8 cellular contexts compared by ENCODE assay signal in the genomic region with DNA sequence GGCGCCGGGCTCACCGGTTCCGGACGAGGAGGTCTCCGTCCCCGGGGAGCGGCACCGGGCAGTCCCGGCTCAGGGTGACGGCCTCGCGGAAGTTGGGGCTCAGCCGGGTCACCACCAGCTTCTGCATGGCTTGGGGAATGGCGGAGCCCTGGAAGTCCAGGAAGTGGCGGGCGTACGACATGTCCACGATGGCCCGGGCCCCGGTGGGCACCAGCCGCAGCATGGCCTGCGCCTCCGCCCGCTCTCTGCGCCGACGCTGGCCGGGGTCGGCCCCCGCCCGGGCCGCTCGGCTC. TPM values are rescaled to one million over a fixed set of nuclear protein-coding genes. Genes with fewer than 3 reads are reported as not detected.
DNase-seq lines count a peak whose midpoint lies in the region; ATAC-seq and TF ChIP-seq lines count a peak whose summit lies in the region.

No MANE protein-coding gene starts in this region.

- H3K79me2 ChIP-seq in SK-N-SH (ENCODE audit: insufficient read depth) (peaks cover 62% of the 10 kb centered on the region), hepatocyte (peaks cover 72% of the 10 kb centered on the region)

- H3K4me3 ChIP-seq in SK-N-SH (ENCODE audit: low read depth in 2 of 2, low read length in 1 of 2) (peak overlapping the region; percentile 90 to 98), hepatocyte (peak overlapping the region; percentile 97)

- H3K27ac ChIP-seq in SK-N-SH (ENCODE audit: low read depth in 2 of 2, low read length in 1 of 2) (peak overlapping the region; percentile 82 to 97), hepatocyte (peak overlapping the region; percentile 99)

- peak overlapping the region; percentile 83 for H3K4me2 ChIP-seq in SK-N-SH
- peak overlapping the region; percentile 82 for H3K4me2 ChIP-seq in hepatocyte

- H3K4me1 ChIP-seq in SK-N-SH (ENCODE audit: control insufficient read depth in 1 of 2, insufficient read depth in 2 of 2, low read depth in 1 of 2, low read length in 1 of 2), result peaks cover 19 to 36% of the 10 kb centered on the region in 2 experiments
- peaks cover 20% of the 10 kb centered on the region for H3K4me1 ChIP-seq in hepatocyte (ENCODE audit: insufficient read depth)

- WGBS in SK-N-SH (ENCODE audit: low lambda C conversion rate), result 0% methylated on average over 5 of the region's 34 CpGs
- no CpG with 5 or more reads among the region's 34 CpGs for WGBS in hepatocyte (ENCODE audit: low lambda C conversion rate, missing lambda C conversion rate)

- TF ChIP-seq CTCF in SK-N-SH (IDR thresholded peaks at IDR 0.05) (no peak), activated B cell treated with CpG ODN at 0.5 μM for 24 hours (IDR thresholded peaks at IDR 0.05) (no peak), hepatocyte (IDR thresholded peaks at IDR 0.05; ENCODE audit: poor library complexity) (no peak)

- TF ChIP-seq EP300 in SK-N-SH (IDR thresholded peaks at IDR 0.05; ENCODE audit: borderline replicate concordance in 1 of 2, low read depth in 1 of 2, low read length in 1 of 2), result no peak

- peaks cover 6% of the 10 kb centered on the region for H3K27me3 Mint-ChIP-seq in activated B cell treated with CpG ODN at 0.5 μM for 24 hours
- H3K27me3 Mint-ChIP-seq in T-helper 2 cell treated with Interferon-gamma antibody and Interleukin-4, amounts not matched to agents 5 μg/mL and 100 μg/mL, for 36 hours (ENCODE audit: low read depth), result peaks cover 28% of the 10 kb centered on the region

- H3K9me2 ChIP-seq in SK-N-SH (no peaks in the 10 kb centered on the region), hepatocyte (replicated peaks; ENCODE audit: insufficient read depth) (no peaks in the 10 kb centered on the region)

- no peaks in the 10 kb centered on the region for H3K9me3 Mint-ChIP-seq in activated B cell treated with CpG ODN at 0.5 μM for 24 hours
- H3K9me3 Mint-ChIP-seq in T-helper 2 cell treated with Interferon-gamma antibody and Interleukin-4, amounts not matched to agents 5 μg/mL and 100 μg/mL, for 36 hours, result no peaks in the 10 kb centered on the region

- H3K27me3 ChIP-seq in SK-N-SH (ENCODE audit: insufficient read depth) (no peaks in the 10 kb centered on the region), hepatocyte (peaks cover 24% of the 10 kb centered on the region)

- H3K27ac Mint-ChIP-seq in activated B cell treated with CpG ODN at 0.5 μM for 24 hours, result no peak overlapping the region
- H3K27ac Mint-ChIP-seq in T-helper 2 cell treated with Interferon-gamma antibody and Interleukin-4, amounts not matched to agents 5 μg/mL and 100 μg/mL, for 36 hours, result no peak overlapping the region

- CTCF ChIA-PET in SK-N-SH (lab: Yijun Ruan, JAX), result interaction anchor here (1.2 to 2.4 kb wide), 3 partner anchors 35 to 270 kb away, joined by 3 to 10 read pairs (median 4); no protein-coding TSS in a partner anchor
- CTCF ChIA-PET in activated B cell treated with CpG ODN at 0.5 μM for 24 hours (lab: Charles Lee), result no interaction called here

- peaks cover 20% of the 10 kb centered on the region for H3F3A ChIP-seq in SK-N-SH (replicated peaks; ENCODE audit: insufficient read depth)

- intact Hi-C loops in activated B cell treated with CpG ODN at 0.5 μM for 24 hours (cut with micrococcal nuclease), result loop anchor here (1.0 to 5.0 kb wide), 5 partner anchors 39 to 1284 kb away; no protein-coding TSS in a partner anchor

- TF ChIP-seq RAD21 in SK-N-SH (IDR thresholded peaks at IDR 0.05; ENCODE audit: low read length), result no peak

- H3K9me3 ChIP-seq in SK-N-SH (no peaks in the 10 kb centered on the region), hepatocyte (ENCODE audit: low read depth) (no peaks in the 10 kb centered on the region)

- peaks cover 13% of the 10 kb centered on the region for H3K36me3 Mint-ChIP-seq in activated B cell treated with CpG ODN at 0.5 μM for 24 hours (ENCODE audit: low read depth)
- peaks cover 21% of the 10 kb centered on the region for H3K36me3 Mint-ChIP-seq in T-helper 2 cell treated with Interferon-gamma antibody and Interleukin-4, amounts not matched to agents 5 μg/mL and 100 μg/mL, for 36 hours (ENCODE audit: low read depth)

- no peaks in the 10 kb centered on the region for H3K36me3 ChIP-seq in SK-N-SH (replicated peaks in 1 of 2; ENCODE audit: control insufficient read depth in 1 of 2, insufficient read depth in 2 of 2, low read length in 1 of 2)
- H3K36me3 ChIP-seq in hepatocyte (replicated peaks; ENCODE audit: insufficient read depth, low read depth), result no peaks in the 10 kb centered on the region

- peaks cover 11% of the 10 kb centered on the region for H4K20me1 ChIP-seq in SK-N-SH (ENCODE audit: insufficient read depth)
- H4K20me1 ChIP-seq in hepatocyte (ENCODE audit: insufficient read depth, poor library complexity, severe bottlenecking), result peaks cover 34% of the 10 kb centered on the region

- H3K4me1 Mint-ChIP-seq in activated B cell treated with CpG ODN at 0.5 μM for 24 hours, result peaks cover 59% of the 10 kb centered on the region
- peaks cover 40% of the 10 kb centered on the region for H3K4me1 Mint-ChIP-seq in T-helper 2 cell treated with Interferon-gamma antibody and Interleukin-4, amounts not matched to agents 5 μg/mL and 100 μg/mL, for 36 hours (ENCODE audit: low read depth)

- peak overlapping the region; percentile 86 for H3K4me3 Mint-ChIP-seq in activated B cell treated with CpG ODN at 0.5 μM for 24 hours
- H3K4me3 Mint-ChIP-seq in T-helper 2 cell treated with Interferon-gamma antibody and Interleukin-4, amounts not matched to agents 5 μg/mL and 100 μg/mL, for 36 hours, result no peak overlapping the region

- POLR2A ChIA-PET in SK-N-SH (lab: Yijun Ruan, JAX) (no interaction called here), activated B cell treated with CpG ODN at 0.5 μM for 24 hours (lab: Charles Lee) (interaction anchor here (0.5 to 1.6 kb wide), 7 partner anchors 13 to 1286 kb away, joined by 3 to 14 read pairs (median 3); partner anchors contain the start of genes CNDP2 and ZNF407)

- DNase-seq in SK-N-SH (no peak), activated B cell treated with CpG ODN at 0.5 μM for 24 hours (peak; percentile 57), hepatocyte (ENCODE audit: low spot score) (no peak), Ammon's horn (ENCODE audit: low spot score) (no peak)
- DNase-seq in stimulated activated CD8-positive, alpha-beta memory T cell treated with anti-CD3 and anti-CD28 coated beads, Interleukin-4, amount 100 ng/mL, for 48 hours, result peak; percentile 51
- no peak for DNase-seq in T-helper 2 cell treated with Interferon-gamma antibody and Interleukin-4, amounts not matched to agents 5 μg/mL and 100 μg/mL, for 36 hours (ENCODE audit: low spot score)

- ATAC-seq in SK-N-SH treated with all-trans-retinoic acid at 6 μM for 48 hours (no peak), HG02938 (IDR thresholded peaks at IDR 0.05; ENCODE audit: unreplicated experiment) (peak; percentile 30), activated B cell treated with CpG ODN at 0.5 μM for 24 hours (ENCODE audit: low read depth) (peak; percentile 15)

- H2AFZ ChIP-seq in SK-N-SH (ENCODE audit: low read depth) (peak overlapping the region; percentile 23; the same call in 1 of the 2 replicates), hepatocyte (peak overlapping the region; percentile 75)

- peak overlapping the region; percentile 84 for H3K9ac ChIP-seq in SK-N-SH

TF ChIP-seq in SK-N-SH, 30 proteins besides CTCF, POLR2A, EP300 and RAD21 (continues in another document):
- TF ChIP-seq, protein P1, sequence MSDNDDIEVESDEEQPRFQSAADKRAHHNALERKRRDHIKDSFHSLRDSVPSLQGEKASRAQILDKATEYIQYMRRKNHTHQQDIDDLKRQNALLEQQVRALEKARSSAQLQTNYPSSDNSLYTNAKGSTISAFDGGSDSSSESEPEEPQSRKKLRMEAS (IDR thresholded peaks at IDR 0.05; ENCODE audit: low read depth), result peak; percentile 2; the same call in 1 of the 2 replicates
- TF ChIP-seq, protein P2, sequence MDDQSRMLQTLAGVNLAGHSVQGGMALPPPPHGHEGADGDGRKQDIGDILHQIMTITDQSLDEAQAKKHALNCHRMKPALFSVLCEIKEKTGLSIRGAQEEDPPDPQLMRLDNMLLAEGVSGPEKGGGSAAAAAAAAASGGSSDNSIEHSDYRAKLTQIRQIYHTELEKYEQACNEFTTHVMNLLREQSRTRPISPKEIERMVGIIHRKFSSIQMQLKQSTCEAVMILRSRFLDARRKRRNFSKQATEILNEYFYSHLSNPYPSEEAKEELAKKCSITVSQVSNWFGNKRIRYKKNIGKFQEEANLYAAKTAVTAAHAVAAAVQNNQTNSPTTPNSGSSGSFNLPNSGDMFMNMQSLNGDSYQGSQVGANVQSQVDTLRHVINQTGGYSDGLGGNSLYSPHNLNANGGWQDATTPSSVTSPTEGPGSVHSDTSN (IDR thresholded peaks at IDR 0.05), result no peak

TF ChIP-seq in SK-N-SH treated with all-trans-retinoic acid at 6 μM for 48 hours, 23 proteins besides CTCF, POLR2A, EP300 and RAD21:
- TF ChIP-seq RARB (CRISPR knock-in tag; IDR thresholded peaks at IDR 0.05), result no peak

RNA-seq across cellular contexts. Expression of gene PTGR3, which starts 0.2 kb away (rescaled TPM):
- polyA plus RNA-seq in SK-N-SH (2012; rRNA removed), result 20.7 and 27.1 TPM in 2 replicates
- polyA plus RNA-seq in SK-N-SH (2012; cell fraction: cytosol; rRNA removed), result 21.0 and 23.2 TPM in 2 replicates
- 39.3 and 40.7 TPM in 2 replicates for polyA plus RNA-seq in SK-N-SH (2012; cell fraction: nucleus; rRNA removed)
- total RNA-seq in activated B cell treated with CpG ODN at 0.5 μM for 24 hours, result 19.0 and 19.3 TPM in 2 replicates
- 25.7 and 30.7 TPM in 2 replicates for total RNA-seq in hepatocyte
- 24.4 and 32.2 TPM in 2 replicates for polyA plus RNA-seq in hepatocyte

RNA-seq across cellular contexts. Expression of gene TSHZ1, which starts 1.8 kb away (rescaled TPM):
- polyA plus RNA-seq in SK-N-SH (2012; rRNA removed) (2.6 and 2.8 TPM in 2 replicates), hepatocyte (8.5 and 12.7 TPM in 2 replicates)
- 2.5 and 3.0 TPM in 2 replicates for polyA plus RNA-seq in SK-N-SH (2012; cell fraction: cytosol; rRNA removed)
- polyA plus RNA-seq in SK-N-SH (2012; cell fraction: nucleus; rRNA removed), result 3.4 and 3.5 TPM in 2 replicates
- total RNA-seq in activated B cell treated with CpG ODN at 0.5 μM for 24 hours (7.9 and 8.6 TPM in 2 replicates), hepatocyte (13.1 TPM in 2 replicates)

Comparison
In these comparisons a context has a peak if more than half of its experiments do, and no peak if none do; other contexts are left out.
1. DNase-seq: peak in activated B cell treated with CpG ODN at 0.5 μM for 24 hours (single experiment) and stimulated activated CD8-positive, alpha-beta memory T cell treated with anti-CD3 and anti-CD28 coated beads, Interleukin-4, amount 100 ng/mL, for 48 hours (single experiment); none in SK-N-SH (single experiment), hepatocyte (single experiment), T-helper 2 cell treated with Interferon-gamma antibody and Interleukin-4, amounts not matched to agents 5 μg/mL and 100 μg/mL, for 36 hours (single experiment) and Ammon's horn (single experiment).